In genomic region chr6:126198581-126198980, GRCh38 we compare ENCODE assay signal across 14 cellular contexts.
"Had no signal": no experiment of that assay in that cellular context is flagged by ENCODE, and none has a peak within 500 bp of the region (broad histone marks: within the 10 kb centered on the region; RNA-seq: fewer than 3 reads in every experiment).

No MANE protein-coding gene starts in this region.

- H3K4me1 Mint-ChIP-seq: stimulated activated memory B cell treated with anti-CD40 and anti-IgM and Interleukin-4, amounts not matched to agents 10 μg/mL and 1 μg/mL and 100 μg/mL, for 72 hours had no signal

- DNase-seq: activated CD8-positive, alpha-beta memory T cell treated with anti-CD3 and anti-CD28 coated beads, Interleukin-2, amount 50 U/mL, for 4 hours; activated CD8-positive, alpha-beta T cell treated with anti-CD3 and anti-CD28 coated beads for 36 hours; activated naive CD8-positive, alpha-beta T cell treated with anti-CD3 and anti-CD28 coated beads, Interleukin-2, amount 10 ng/mL, durations not matched to agents 7 days and 5 days; aorta; endodermal cell; hippocampal formation; midbrain; naive thymus-derived CD4-positive, alpha-beta T cell; occipital lobe; right cardiac atrium; T1000 had no signal

- H3K27me3 Mint-ChIP-seq: activated CD8-positive, alpha-beta T cell treated with anti-CD3 and anti-CD28 coated beads for 36 hours; activated naive CD8-positive, alpha-beta T cell treated with anti-CD3 and anti-CD28 coated beads, Interleukin-2, amount 10 ng/mL, durations not matched to agents 7 days and 5 days; progenitor cell of endocrine pancreas; stimulated activated memory B cell treated with anti-CD40 and anti-IgM and Interleukin-4, amounts not matched to agents 10 μg/mL and 1 μg/mL and 100 μg/mL, for 72 hours; type B pancreatic cell had no signal

- H3K36me3 Mint-ChIP-seq: type B pancreatic cell had no signal

- H3K27ac Mint-ChIP-seq: activated CD8-positive, alpha-beta T cell treated with anti-CD3 and anti-CD28 coated beads for 36 hours; activated naive CD8-positive, alpha-beta T cell treated with anti-CD3 and anti-CD28 coated beads, Interleukin-2, amount 10 ng/mL, durations not matched to agents 7 days and 5 days; endodermal cell; naive thymus-derived CD4-positive, alpha-beta T cell; progenitor cell of endocrine pancreas; stimulated activated memory B cell treated with anti-CD40 and anti-IgM and Interleukin-4, amounts not matched to agents 10 μg/mL and 1 μg/mL and 100 μg/mL, for 72 hours; type B pancreatic cell had no signal

- ATAC-seq: activated CD8-positive, alpha-beta T cell treated with anti-CD3 and anti-CD28 coated beads for 36 hours; naive thymus-derived CD4-positive, alpha-beta T cell; right cardiac atrium; stimulated activated memory B cell treated with anti-CD40 and anti-IgM and Interleukin-4, amounts not matched to agents 10 μg/mL and 1 μg/mL and 100 μg/mL, for 72 hours had no signal

- H3K4me3 Mint-ChIP-seq: activated CD8-positive, alpha-beta T cell treated with anti-CD3 and anti-CD28 coated beads for 36 hours; activated naive CD8-positive, alpha-beta T cell treated with anti-CD3 and anti-CD28 coated beads, Interleukin-2, amount 10 ng/mL, durations not matched to agents 7 days and 5 days; endodermal cell; naive thymus-derived CD4-positive, alpha-beta T cell; stimulated activated memory B cell treated with anti-CD40 and anti-IgM and Interleukin-4, amounts not matched to agents 10 μg/mL and 1 μg/mL and 100 μg/mL, for 72 hours; type B pancreatic cell had no signal

- H3K9me3 Mint-ChIP-seq: activated CD8-positive, alpha-beta T cell treated with anti-CD3 and anti-CD28 coated beads for 36 hours; endodermal cell; naive thymus-derived CD4-positive, alpha-beta T cell; stimulated activated memory B cell treated with anti-CD40 and anti-IgM and Interleukin-4, amounts not matched to agents 10 μg/mL and 1 μg/mL and 100 μg/mL, for 72 hours; type B pancreatic cell had no signal
